ENCODE assay signal across 6 cellular contexts in the genomic region with DNA sequence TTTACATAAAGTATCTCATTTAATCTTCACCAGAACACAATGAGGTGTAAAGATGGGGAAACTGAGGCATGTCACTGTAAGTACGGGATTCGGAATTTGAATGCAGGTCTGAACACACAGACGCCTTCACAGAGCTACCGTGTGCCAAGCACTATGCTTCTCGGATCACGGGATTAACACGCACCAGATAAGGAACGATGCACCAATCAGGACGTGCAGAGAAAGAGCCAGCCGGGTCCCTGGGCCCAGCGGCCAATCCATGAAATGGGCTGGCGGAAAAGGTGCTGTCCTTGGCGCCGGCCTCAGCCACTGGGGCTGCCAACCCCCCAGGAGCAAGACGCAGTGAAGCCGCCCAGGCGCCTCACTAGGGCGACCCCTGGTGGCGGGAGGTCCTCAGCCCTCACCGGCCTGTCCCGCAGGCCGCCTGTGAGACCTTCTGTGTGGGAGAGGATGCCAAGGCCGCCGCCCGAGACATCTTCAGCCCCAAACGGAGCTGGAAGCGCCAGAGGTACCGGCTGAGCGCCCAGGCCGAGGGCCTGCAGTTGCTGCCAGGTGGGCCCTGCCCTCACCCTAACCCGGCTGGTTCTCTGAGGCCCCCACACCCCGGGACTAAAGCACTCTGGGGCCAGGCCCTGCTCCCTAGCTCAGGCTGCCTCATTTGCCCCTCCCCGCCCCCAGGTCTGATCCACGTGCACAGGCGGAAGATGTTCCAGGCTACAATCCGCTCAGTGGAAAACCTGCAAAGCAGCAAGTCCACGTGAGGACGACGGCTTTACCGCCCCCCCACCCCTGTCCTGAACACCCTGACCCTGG. TPM values are rescaled to one million over a fixed set of nuclear protein-coding genes. Genes with fewer than 3 reads are reported as not detected.
DNase-seq lines count a peak whose midpoint lies in the region; ATAC-seq lines count a peak whose summit lies in the region.

No MANE protein-coding gene starts in this region.

- no peaks in the 10 kb centered on the region for H3K9me3 ChIP-seq in ES-I3 (ENCODE audit: control insufficient read depth, insufficient read depth, low read length)

- H3K9me3 Mint-ChIP-seq in immature natural killer cell: peaks cover 0 to 2% (median 0%) of the 10 kb centered on the region in 6 donors

- ATAC-seq in HG03565 (IDR thresholded peaks at IDR 0.05; ENCODE audit: unreplicated experiment) (peak; percentile 54), HG03097 (IDR thresholded peaks at IDR 0.05; ENCODE audit: low FRiP score, unreplicated experiment) (no peak)

- peaks cover 4 to 23% (median 16%) of the 10 kb centered on the region in 3 donors for H3K27me3 Mint-ChIP-seq in immature natural killer cell (ENCODE audit: low read depth in 3 of 3)

- H3K36me3 Mint-ChIP-seq in immature natural killer cell: peaks cover 0 to 3% (median 0%) of the 10 kb centered on the region in 3 donors

- peak overlapping the region; percentile 73 to 87 (median 79) for H3K4me3 Mint-ChIP-seq in immature natural killer cell

- H3K36me3 ChIP-seq in ES-I3 (ENCODE audit: insufficient read depth, low read length): no peaks in the 10 kb centered on the region

- H3K9ac ChIP-seq in ES-I3 (ENCODE audit: low read depth, low read length): peak overlapping the region; percentile 34; the same call in 1 of the 2 replicates

- peak; percentile 83 for DNase-seq in activated T-cell treated with anti-CD3 and anti-CD28 coated beads, Interleukin-2, amount 50 U/mL, for 1 hour
- DNase-seq in immature natural killer cell: peak; percentile 59 to 80 (median 76)
- DNase-seq in stimulated activated CD8-positive, alpha-beta memory T cell treated with anti-CD3 and anti-CD28 coated beads, Interleukin-7, amount 100 ng/mL, for 24 hours (ENCODE audit: low read depth): peak; percentile 68

- H3K27ac Mint-ChIP-seq in immature natural killer cell: peak overlapping the region; percentile 60 to 92 (median 85)

- H3K4me1 ChIP-seq in ES-I3 (ENCODE audit: insufficient read depth, low read length): peaks cover 27% of the 10 kb centered on the region

- peaks cover 59 to 67% of the 10 kb centered on the region in 2 donors for H3K4me1 Mint-ChIP-seq in immature natural killer cell

RNA-seq across cellular contexts. Expression of a gene that starts 15.6 kb away (rescaled TPM):
- polyA plus RNA-seq in immature natural killer cell: 1 to 10 TPM in 2 of 3 donors, not detected in 1; 1.9 to 5.7 TPM

RNA-seq across cellular contexts. Expression of a gene that starts 17.9 kb away (rescaled TPM):
- polyA plus RNA-seq in immature natural killer cell: 1 to 10 TPM in 2 of 3 donors, under 1 TPM in 1; 0.21 to 4.9 (median 2.4) TPM

RNA-seq across cellular contexts. Expression of a gene that starts 19.5 kb away (rescaled TPM):
- polyA plus RNA-seq in immature natural killer cell: 10 to 100 TPM; 17.6 to 26.5 (median 23.3) TPM

RNA-seq across cellular contexts. Expression of a gene that starts 30.6 kb away (rescaled TPM):
- not detected for polyA plus RNA-seq in immature natural killer cell

RNA-seq across cellular contexts. Expression of a gene that starts 39.6 kb away (rescaled TPM):
- polyA plus RNA-seq in immature natural killer cell: not detected
